Comparison of ENCODE assay signal across 22 cellular contexts in genomic region chr2:225434014-225434413, GRCh38. TPM values are rescaled to one million over a fixed set of nuclear protein-coding genes. Genes with fewer than 3 reads are reported as not detected.
A peak's percentile ranks its signal among the peaks of the same experiment; 100 is the strongest.
DNase-seq lines count a peak whose midpoint lies in the region; ATAC-seq, FAIRE-seq and TF ChIP-seq lines count a peak whose summit lies in the region.
"Had no signal": no experiment of that assay in that cellular context is flagged by ENCODE, and none has a peak within 500 bp of the region (broad histone marks: within the 10 kb centered on the region; RNA-seq: fewer than 3 reads in every experiment).

No MANE protein-coding gene starts in this region.

- no peak overlapping the region for H2AK5ac ChIP-seq in mesendoderm (ENCODE audit: low read length)

- H3K79me1 ChIP-seq in mesendoderm (ENCODE audit: low read length), result no peaks in the 10 kb centered on the region

- DNase-seq in HepG2 (ENCODE audit: low spot score), result no peak
- no peak for DNase-seq in right lobe of liver
- peak; percentile 53 for DNase-seq in ecto neural progenitor cell (ENCODE audit: low spot score)
- peak; percentile 21 for DNase-seq in mesendoderm
- no peak for DNase-seq in NCI-H1105 (lab: John Stamatoyannopoulos, UW)
- DNase-seq in NCI-H2227 treated with DMSO at 0.1 percent for 48 hours (lab: John Stamatoyannopoulos, UW), result no peak
- DNase-seq: 8988T; C1 segment of cervical spinal cord; Calu3; CD8-positive, alpha-beta T cell; DMS53; GF-D8; GM23248; HCEC 1CT; Kasumi-1; NCI-H1417; NCI-H187; NCI-H510A; T-helper 1 cell had no signal

- WGBS in HepG2 (ENCODE audit: low lambda C conversion rate), result 28% methylated on average over 4 of the region's 4 CpGs
- 18% methylated on average over 4 of the region's 4 CpGs for WGBS in right lobe of liver (ENCODE audit: insufficient coverage, low coverage, low lambda C conversion rate, missing lambda C conversion rate)
- no CpG with 5 or more reads among the region's 4 CpGs for WGBS in mesendoderm (ENCODE audit: extremely low coverage, insufficient coverage, low lambda C conversion rate)

- POLR2A ChIA-PET in HepG2 (lab: Yijun Ruan, JAX), result no interaction called here

- in situ Hi-C loops in HepG2 (cut with HindIII; ENCODE audit: extremely low pct_ligation_motif_present, low pct_unique_long_range_greater_than_20kb), result no loop called here

- H3K27ac ChIP-seq in HepG2 (ENCODE audit: extremely low read length, insufficient read depth, low read length) (no peak overlapping the region), right lobe of liver (no peak overlapping the region), mesendoderm (ENCODE audit: low read depth, low read length) (no peak overlapping the region)
- H3K27ac ChIP-seq: GM23248 had no signal

- no peak overlapping the region for H3K4ac ChIP-seq in mesendoderm (ENCODE audit: low read depth, low read length)

- H3K27me3 ChIP-seq in HepG2 (ENCODE audit: control insufficient read depth in 1 of 2, insufficient read depth in 2 of 2, low read length in 2 of 2) (no peaks in the 10 kb centered on the region), right lobe of liver (no peaks in the 10 kb centered on the region), mesendoderm (ENCODE audit: insufficient read depth, low read length, poor library complexity) (no peaks in the 10 kb centered on the region)

- no peak overlapping the region for H3K56ac ChIP-seq in mesendoderm (ENCODE audit: low read length)

- no peak overlapping the region for H3K18ac ChIP-seq in mesendoderm (ENCODE audit: low read length)

- TF ChIP-seq RAD21 in HepG2 (CRISPR knock-in tag; IDR thresholded peaks at IDR 0.05), result no peak

- no peak overlapping the region for H3K4me2 ChIP-seq in HepG2 (ENCODE audit: low read depth, low read length)
- H3K4me2 ChIP-seq in mesendoderm (ENCODE audit: low read length), result no peak overlapping the region

- ATAC-seq in HepG2 (no peak), right lobe of liver (no peak), HG02763 (IDR thresholded peaks at IDR 0.05; ENCODE audit: unreplicated experiment) (no peak)
- ATAC-seq: CD8-positive, alpha-beta T cell; Panc1 had no signal

- TF ChIP-seq POLR2A in HepG2 (IDR thresholded peaks at IDR 0.05; ENCODE audit: insufficient read depth in 1 of 2, low read depth in 2 of 2, low read length in 2 of 2), result no peak
- no peak for TF ChIP-seq POLR2A in right lobe of liver (IDR thresholded peaks at IDR 0.05)

- no peaks in the 10 kb centered on the region for H4K20me1 ChIP-seq in HepG2 (ENCODE audit: insufficient read depth, low read length)

- H2AFZ ChIP-seq in HepG2 (ENCODE audit: low read length), result no peak overlapping the region
- H2AFZ ChIP-seq: GM23248 had no signal

- no peaks in the 10 kb centered on the region for H3K4me1 ChIP-seq in HepG2 (ENCODE audit: insufficient read depth, low read length)
- H3K4me1 ChIP-seq in right lobe of liver, result no peaks in the 10 kb centered on the region
- H3K4me1 ChIP-seq in mesendoderm (ENCODE audit: control insufficient read depth, low read depth, low read length), result no peaks in the 10 kb centered on the region

- TF ChIP-seq CTCF in HepG2 (CRISPR knock-in tag; IDR thresholded peaks at IDR 0.05) (no peak), right lobe of liver (IDR thresholded peaks at IDR 0.05) (no peak)

- H3K79me2 ChIP-seq in HepG2 (ENCODE audit: insufficient read depth, low read length) (no peaks in the 10 kb centered on the region), mesendoderm (ENCODE audit: control insufficient read depth, insufficient read depth, low read length) (no peaks in the 10 kb centered on the region)

- H2BK5ac ChIP-seq in mesendoderm (ENCODE audit: low read length), result no peak overlapping the region

- H3K23ac ChIP-seq in mesendoderm (ENCODE audit: low read length), result no peak overlapping the region

- H2BK120ac ChIP-seq in mesendoderm (ENCODE audit: low read depth, low read length), result no peak overlapping the region

- H3K4me3 ChIP-seq in HepG2 (replicated peaks in 1 of 3; ENCODE audit: insufficient read depth in 1 of 3, low read depth in 2 of 3, low read length in 3 of 3) (no peak overlapping the region), right lobe of liver (no peak overlapping the region), mesendoderm (ENCODE audit: low read length) (no peak overlapping the region)
- H3K4me3 ChIP-seq: GM23248 had no signal

- H3K9me3 ChIP-seq in HepG2 (ENCODE audit: low read length) (no peaks in the 10 kb centered on the region), right lobe of liver (no peaks in the 10 kb centered on the region)

- no TSS peak for BruUV-seq in HepG2 (replicated peaks; lab: Mats Ljungman, UMichigan)

- H3K9ac ChIP-seq in HepG2 (ENCODE audit: insufficient read depth, low read depth, low read length) (no peak overlapping the region), mesendoderm (ENCODE audit: low read length) (no peak overlapping the region)
- H3K9ac ChIP-seq: GM23248 had no signal

- H3K36me3 ChIP-seq in HepG2 (replicated peaks in 1 of 2; ENCODE audit: control insufficient read depth in 1 of 2, insufficient read depth in 2 of 2, low read length in 2 of 2), result no peaks in the 10 kb centered on the region
- H3K36me3 ChIP-seq in right lobe of liver, result no peaks in the 10 kb centered on the region
- H3K36me3 ChIP-seq in mesendoderm (ENCODE audit: control insufficient read depth, insufficient read depth, low read length), result no peaks in the 10 kb centered on the region

- H4K8ac ChIP-seq in mesendoderm (ENCODE audit: low read depth, low read length), result no peak overlapping the region

- intact Hi-C loops in HepG2 (cut with micrococcal nuclease; ENCODE audit: unreplicated experiment), result no loop called here
- intact Hi-C loops in right lobe of liver (cut with DNase I), result no loop called here

- H2BK15ac ChIP-seq in mesendoderm (replicated peaks; ENCODE audit: low read depth), result no peak overlapping the region

- TF ChIP-seq EP300 in HepG2 (IDR thresholded peaks at IDR 0.05; ENCODE audit: low read depth in 2 of 2, low read length in 2 of 2) (no peak), HepG2 (CRISPR knock-in tag; IDR thresholded peaks at IDR 0.05; ENCODE audit: borderline replicate concordance) (no peak)

- FAIRE-seq in HepG2 (lab: Jason Lieb, UNC), result no peak

- H4K5ac ChIP-seq in mesendoderm (ENCODE audit: low read length), result no peak overlapping the region

- CTCF ChIA-PET in HepG2 (lab: Yijun Ruan, JAX; ENCODE audit: low intra/inter-chr PET ratio, low total read pairs), result no interaction called here

TF ChIP-seq in HepG2, 621 proteins besides CTCF, POLR2A, EP300 and RAD21:
- TF ChIP-seq NR2C2 (CRISPR knock-in tag; IDR thresholded peaks at IDR 0.05; ENCODE audit: borderline replicate concordance) (no peak), POGZ (CRISPR knock-in tag; IDR thresholded peaks at IDR 0.05) (no peak)
- TF ChIP-seq, protein P1, sequence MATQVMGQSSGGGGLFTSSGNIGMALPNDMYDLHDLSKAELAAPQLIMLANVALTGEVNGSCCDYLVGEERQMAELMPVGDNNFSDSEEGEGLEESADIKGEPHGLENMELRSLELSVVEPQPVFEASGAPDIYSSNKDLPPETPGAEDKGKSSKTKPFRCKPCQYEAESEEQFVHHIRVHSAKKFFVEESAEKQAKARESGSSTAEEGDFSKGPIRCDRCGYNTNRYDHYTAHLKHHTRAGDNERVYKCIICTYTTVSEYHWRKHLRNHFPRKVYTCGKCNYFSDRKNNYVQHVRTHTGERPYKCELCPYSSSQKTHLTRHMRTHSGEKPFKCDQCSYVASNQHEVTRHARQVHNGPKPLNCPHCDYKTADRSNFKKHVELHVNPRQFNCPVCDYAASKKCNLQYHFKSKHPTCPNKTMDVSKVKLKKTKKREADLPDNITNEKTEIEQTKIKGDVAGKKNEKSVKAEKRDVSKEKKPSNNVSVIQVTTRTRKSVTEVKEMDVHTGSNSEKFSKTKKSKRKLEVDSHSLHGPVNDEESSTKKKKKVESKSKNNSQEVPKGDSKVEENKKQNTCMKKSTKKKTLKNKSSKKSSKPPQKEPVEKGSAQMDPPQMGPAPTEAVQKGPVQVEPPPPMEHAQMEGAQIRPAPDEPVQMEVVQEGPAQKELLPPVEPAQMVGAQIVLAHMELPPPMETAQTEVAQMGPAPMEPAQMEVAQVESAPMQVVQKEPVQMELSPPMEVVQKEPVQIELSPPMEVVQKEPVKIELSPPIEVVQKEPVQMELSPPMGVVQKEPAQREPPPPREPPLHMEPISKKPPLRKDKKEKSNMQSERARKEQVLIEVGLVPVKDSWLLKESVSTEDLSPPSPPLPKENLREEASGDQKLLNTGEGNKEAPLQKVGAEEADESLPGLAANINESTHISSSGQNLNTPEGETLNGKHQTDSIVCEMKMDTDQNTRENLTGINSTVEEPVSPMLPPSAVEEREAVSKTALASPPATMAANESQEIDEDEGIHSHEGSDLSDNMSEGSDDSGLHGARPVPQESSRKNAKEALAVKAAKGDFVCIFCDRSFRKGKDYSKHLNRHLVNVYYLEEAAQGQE (IDR thresholded peaks at IDR 0.05; ENCODE audit: borderline replicate concordance in 1 of 2, low read depth in 1 of 2, low read length in 2 of 2), result peak; percentile 26 to 87

RNA-seq across cellular contexts. Expression of gene NYAP2, which starts 34.5 kb away (rescaled TPM):
- total RNA-seq in HepG2 (2016; rRNA removed; fragmentation: Illumina TruSeq; extraction: Trizol) (not detected in 2 replicates), right lobe of liver (not detected)
- not detected in 2 replicates for total RNA-seq in HepG2 (2016; cell fraction: cytosol; rRNA removed; fragmentation: Illumina TruSeq; extraction: Trizol; ENCODE audit: low read depth)
- total RNA-seq in HepG2 (2016; cell fraction: insoluble cytoplasmic fraction; rRNA removed; fragmentation: Illumina TruSeq; extraction: Trizol), result not detected in 2 replicates
- not detected in 2 replicates for total RNA-seq in HepG2 (2016; cell fraction: membrane; rRNA removed; fragmentation: Illumina TruSeq; extraction: Trizol)
- not detected in 2 replicates for total RNA-seq in HepG2 (2016; cell fraction: nucleus; rRNA removed; fragmentation: Illumina TruSeq; extraction: Trizol)
- polyA plus RNA-seq in HepG2 (2011; rRNA removed), result not detected in 2 replicates
- polyA plus RNA-seq in HepG2 (2011; cell fraction: cytosol; rRNA removed), result not detected in 2 replicates
- not detected in 2 replicates for polyA plus RNA-seq in HepG2 (2011; cell fraction: nucleus; rRNA removed)
- not detected in 2 replicates for polyA plus RNA-seq in HepG2 (2012)
- not detected in 2 replicates for polyA plus RNA-seq in HepG2 (2016; cell fraction: cytosol; fragmentation: Illumina TruSeq; extraction: Trizol; ENCODE audit: low read depth)
- polyA plus RNA-seq in HepG2 (2016; cell fraction: insoluble cytoplasmic fraction; fragmentation: Illumina TruSeq; extraction: Trizol; ENCODE audit: low read depth), result not detected in 2 replicates
- not detected in 2 replicates for polyA plus RNA-seq in HepG2 (2016; cell fraction: membrane; fragmentation: Illumina TruSeq; extraction: Trizol; ENCODE audit: low read depth)
- not detected in 2 replicates for polyA plus RNA-seq in HepG2 (2016; cell fraction: nucleus; fragmentation: Illumina TruSeq; extraction: Trizol; ENCODE audit: insufficient read depth, low read depth)
- 4.4 TPM in 1 of 2 replicates, not detected in the other for polyA minus RNA-seq in HepG2 (2011; rRNA and poly(A)+ RNA removed; ENCODE audit: low replicate concordance)
- 0.20 TPM in 1 of 2 replicates, not detected in the other for polyA minus RNA-seq in HepG2 (2011; cell fraction: cytosol; rRNA and poly(A)+ RNA removed)
- not detected in 2 replicates for polyA minus RNA-seq in HepG2 (2011; cell fraction: nucleus; rRNA and poly(A)+ RNA removed)
- polyA plus RNA-seq in mesendoderm (2013, experiment 1 of 2), result not detected
- not detected for polyA plus RNA-seq in mesendoderm (2013, experiment 2 of 2)
- total RNA-seq: CD8-positive, alpha-beta T cell; GM23248; MCF 10A had no signal
- polyA plus RNA-seq: GM23248 had no signal

Comparison
In these comparisons a context has a peak if more than half of its experiments do, and no peak if none do; other contexts are left out.
1. DNase-seq: peak in ecto neural progenitor cell (single experiment) and mesendoderm (single experiment); none in HepG2 (single experiment), right lobe of liver (0 of 3), NCI-H1105 (single experiment) and NCI-H2227 treated with DMSO at 0.1 percent for 48 hours (single experiment).